Comparison of ENCODE assay signal across 23 cellular contexts in the genomic region with DNA sequence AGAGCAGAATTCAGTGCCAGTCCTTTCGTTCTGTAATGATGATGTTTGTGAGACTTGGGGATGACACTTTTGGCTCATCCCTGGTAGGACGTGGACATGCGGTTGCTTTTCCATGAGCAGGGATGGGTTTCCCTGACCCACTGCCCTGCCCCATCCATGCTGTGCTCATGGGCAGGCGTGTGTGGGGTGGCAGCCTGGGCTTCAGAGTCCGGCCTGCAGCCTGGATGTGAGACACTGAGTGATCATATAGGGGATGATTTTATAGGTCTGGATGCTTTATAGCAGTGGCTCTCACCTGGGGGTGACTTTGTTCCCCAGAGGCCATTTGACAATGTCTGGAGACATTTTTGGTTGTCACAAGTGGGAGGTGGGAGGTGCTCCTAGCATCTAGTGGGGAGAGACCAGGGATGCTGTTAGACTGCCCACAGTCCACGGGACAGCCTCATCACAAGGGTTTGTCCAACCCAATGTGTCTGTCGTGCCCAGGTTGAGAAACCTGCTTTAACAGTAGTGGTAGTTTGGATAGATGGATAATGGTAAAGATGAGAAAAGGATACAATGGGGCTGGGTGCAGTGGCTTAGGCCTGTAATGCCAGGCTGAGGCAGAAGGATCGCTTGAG. TPM values are rescaled to one million over a fixed set of nuclear protein-coding genes. Genes with fewer than 3 reads are reported as not detected.
DNase-seq lines count a peak whose midpoint lies in the region; ATAC-seq and TF ChIP-seq lines count a peak whose summit lies in the region.
"Had no signal": no experiment of that assay in that cellular context is flagged by ENCODE, and none has a peak within 500 bp of the region (broad histone marks: within the 10 kb centered on the region; RNA-seq: fewer than 3 reads in every experiment).

No MANE protein-coding gene starts in this region.

- no peaks in the 10 kb centered on the region for H3K27me3 Mint-ChIP-seq in WTC11 (ENCODE audit: low read depth)

- intact Hi-C loops in cardiac septum (cut with DNase I) (no loop called here), heart right ventricle (cut with DNase I) (no loop called here)

- in situ Hi-C loops in G401 (cut with HindIII; ENCODE audit: low sequenced_read_pairs), result no loop called here

- peaks cover 28% of the 10 kb centered on the region for H3K4me1 Mint-ChIP-seq in WTC11

- H3K4me3 ChIP-seq in heart right ventricle (no peak overlapping the region), coronary artery (no peak overlapping the region)
- H3K4me3 ChIP-seq: GM23248, K562, MG63 had no signal

- ATAC-seq in heart right ventricle (no peak), WTC11 (no peak)
- ATAC-seq: K562 had no signal

- peaks cover 0 to 4% (median 0%) of the 10 kb centered on the region in 9 donors for H3K36me3 ChIP-seq in heart right ventricle
- H3K36me3 ChIP-seq: MG63 had no signal

- H3K27ac Mint-ChIP-seq in WTC11, result no peak overlapping the region
- H3K27ac Mint-ChIP-seq: H9, HFFc6 had no signal

- no peak for TF ChIP-seq CTCF in heart right ventricle (IDR thresholded peaks at IDR 0.05)
- TF ChIP-seq CTCF in coronary artery (IDR thresholded peaks at IDR 0.05), result no peak
- no peak for TF ChIP-seq CTCF in WTC11 (IDR thresholded peaks at IDR 0.05)

- WGBS in heart right ventricle, 2 donors, result 89 to 91% methylated on average over 8 of the region's 8 CpGs

- CTCF ChIA-PET in WTC11 (lab: Charles Lee), result no interaction called here

- DNase-seq in cardiac septum (ENCODE audit: low spot score) (peak; percentile 70), heart right ventricle (no peak), coronary artery (ENCODE audit: low spot score) (peak; percentile 64), mesenteric fat pad (ENCODE audit: low spot score) (peak; percentile 55), DMS79 treated with DMSO at 0.1 percent for 48 hours (lab: John Stamatoyannopoulos, UW) (no peak), WTC11 (ENCODE audit: low spot score) (no peak), G401 (ENCODE audit: low spot score) (no peak)
- DNase-seq: Caco-2; CD4-positive, alpha-beta memory T cell; GDM1; GM23248; H9; HFFc6; MG63; NCI-H1417 treated with DMSO at 0.1 percent for 48 hours; NCI-H187; NCI-H446 treated with DMSO at 0.1 percent for 48 hours; NCI-H526 treated with DMSO at 0.1 percent for 48 hours; OCI-M1; Right ventricle myocardium superior had no signal

- peaks cover 22 to 38% (median 30%) of the 10 kb centered on the region in 9 donors for H3K4me1 ChIP-seq in heart right ventricle
- H3K4me1 ChIP-seq: Caco-2 had no signal

- H3K9me3 Mint-ChIP-seq in WTC11, result no peaks in the 10 kb centered on the region
- H3K9me3 Mint-ChIP-seq: CD4-positive, alpha-beta memory T cell; H9 had no signal

- no peak overlapping the region for H3K27ac ChIP-seq in heart right ventricle
- no peak overlapping the region for H3K27ac ChIP-seq in coronary artery
- H3K27ac ChIP-seq: GM23248 had no signal

- H3K27me3 ChIP-seq in heart right ventricle, result no peaks in the 10 kb centered on the region
- H3K27me3 ChIP-seq: MG63 had no signal

- H3K4me3 Mint-ChIP-seq in WTC11, result no peak overlapping the region
- H3K4me3 Mint-ChIP-seq: CD4-positive, alpha-beta memory T cell; H9; HFFc6 had no signal

- no peaks in the 10 kb centered on the region for H3K9me3 ChIP-seq in heart right ventricle
- H3K9me3 ChIP-seq: Caco-2, MG63 had no signal

- H3K36me3 Mint-ChIP-seq in WTC11, result no peaks in the 10 kb centered on the region
- H3K36me3 Mint-ChIP-seq: CD4-positive, alpha-beta memory T cell had no signal

- POLR2A ChIA-PET in WTC11 (lab: Charles Lee), result no interaction called here

TF ChIP-seq in WTC11, 78 proteins besides CTCF, POLR2A, EP300 and RAD21:
- no peak for TF ChIP-seq HMGA2 (CRISPR knock-in tag; IDR thresholded peaks at IDR 0.05)
- TF ChIP-seq NFYB (CRISPR knock-in tag; conservative IDR thresholded peaks at IDR 0.05; ENCODE audit: low read depth), result no peak
- no peak for TF ChIP-seq ZNF317 (CRISPR knock-in tag; IDR thresholded peaks at IDR 0.05; ENCODE audit: borderline replicate concordance, low read depth)
- TF ChIP-seq GRHL2 (CRISPR knock-in tag; IDR thresholded peaks at IDR 0.05; ENCODE audit: insufficient replicate concordance, severe bottlenecking), result no peak
- no peak for TF ChIP-seq FOXJ3 (CRISPR knock-in tag; IDR thresholded peaks at IDR 0.05; ENCODE audit: borderline replicate concordance)
- TF ChIP-seq, protein P1, sequence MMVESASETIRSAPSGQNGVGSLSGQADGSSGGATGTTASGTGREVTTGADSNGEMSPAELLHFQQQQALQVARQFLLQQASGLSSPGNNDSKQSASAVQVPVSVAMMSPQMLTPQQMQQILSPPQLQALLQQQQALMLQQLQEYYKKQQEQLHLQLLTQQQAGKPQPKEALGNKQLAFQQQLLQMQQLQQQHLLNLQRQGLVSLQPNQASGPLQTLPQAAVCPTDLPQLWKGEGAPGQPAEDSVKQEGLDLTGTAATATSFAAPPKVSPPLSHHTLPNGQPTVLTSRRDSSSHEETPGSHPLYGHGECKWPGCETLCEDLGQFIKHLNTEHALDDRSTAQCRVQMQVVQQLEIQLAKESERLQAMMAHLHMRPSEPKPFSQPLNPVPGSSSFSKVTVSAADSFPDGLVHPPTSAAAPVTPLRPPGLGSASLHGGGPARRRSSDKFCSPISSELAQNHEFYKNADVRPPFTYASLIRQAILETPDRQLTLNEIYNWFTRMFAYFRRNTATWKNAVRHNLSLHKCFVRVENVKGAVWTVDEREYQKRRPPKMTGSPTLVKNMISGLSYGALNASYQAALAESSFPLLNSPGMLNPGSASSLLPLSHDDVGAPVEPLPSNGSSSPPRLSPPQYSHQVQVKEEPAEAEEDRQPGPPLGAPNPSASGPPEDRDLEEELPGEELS (CRISPR knock-in tag; IDR thresholded peaks at IDR 0.05), result no peak
- TF ChIP-seq, protein P2, sequence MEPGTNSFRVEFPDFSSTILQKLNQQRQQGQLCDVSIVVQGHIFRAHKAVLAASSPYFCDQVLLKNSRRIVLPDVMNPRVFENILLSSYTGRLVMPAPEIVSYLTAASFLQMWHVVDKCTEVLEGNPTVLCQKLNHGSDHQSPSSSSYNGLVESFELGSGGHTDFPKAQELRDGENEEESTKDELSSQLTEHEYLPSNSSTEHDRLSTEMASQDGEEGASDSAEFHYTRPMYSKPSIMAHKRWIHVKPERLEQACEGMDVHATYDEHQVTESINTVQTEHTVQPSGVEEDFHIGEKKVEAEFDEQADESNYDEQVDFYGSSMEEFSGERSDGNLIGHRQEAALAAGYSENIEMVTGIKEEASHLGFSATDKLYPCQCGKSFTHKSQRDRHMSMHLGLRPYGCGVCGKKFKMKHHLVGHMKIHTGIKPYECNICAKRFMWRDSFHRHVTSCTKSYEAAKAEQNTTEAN (CRISPR knock-in tag; IDR thresholded peaks at IDR 0.05), result no peak
TF ChIP-seq in WTC11: peak in this region for 0.

RNA-seq across cellular contexts. Expression of a gene that starts 38.9 kb away (rescaled TPM):
- total RNA-seq in cardiac septum (23.3 TPM), heart right ventricle (10 to 100 TPM; 26.3 to 74.6 (median 35.4) TPM), mesenteric fat pad (39.6 TPM), WTC11 (2021) (2.9 to 6.2 TPM (median 3.0 TPM) in 3 replicates)
- 10 to 100 TPM in 1 of 2 donors, 1 to 10 TPM in 1; 5.4 to 12.1 TPM for polyA plus RNA-seq in heart right ventricle
- total RNA-seq in G401 (2014; rRNA removed; shearing (Covaris generic)), result 0.06 TPM in 1 of 2 replicates, not detected in the other
- total RNA-seq: GM23248, HFFc6, K562, LHCN-M2 had no signal
- polyA plus RNA-seq: BJ, GM23248 had no signal

Comparison
In these comparisons a context has a peak if more than half of its experiments do, and no peak if none do; other contexts are left out.
1. DNase-seq: peak in cardiac septum (single experiment), coronary artery (single experiment) and mesenteric fat pad (single experiment); none in heart right ventricle (0 of 2), DMS79 treated with DMSO at 0.1 percent for 48 hours (single experiment), WTC11 (single experiment) and G401 (single experiment).